34 cellular contexts compared by ENCODE assay signal in the genomic region with DNA sequence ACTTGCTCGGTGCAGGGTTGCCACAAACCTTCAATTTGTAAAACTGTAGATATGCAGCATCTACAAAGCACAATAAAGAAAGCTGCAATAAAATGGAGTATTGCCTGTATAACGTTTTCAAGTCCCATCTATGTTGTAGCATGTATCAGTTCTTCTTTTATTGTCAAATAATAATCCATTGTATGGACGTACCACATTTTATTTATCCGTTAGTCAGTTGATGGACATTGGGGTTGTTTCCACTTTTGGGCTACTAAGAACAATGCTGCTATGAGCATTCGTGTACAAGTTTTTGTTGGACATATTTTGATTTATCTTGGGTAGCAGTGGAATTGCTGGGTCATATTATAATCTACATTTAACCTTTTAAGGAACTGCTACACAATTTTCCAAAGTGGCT.
"Had no signal": no experiment of that assay in that cellular context is flagged by ENCODE, and none has a peak within 500 bp of the region (broad histone marks: within the 10 kb centered on the region; RNA-seq: fewer than 3 reads in every experiment).

No MANE protein-coding gene starts in this region.

- H3K36me3 ChIP-seq: MG63 had no signal

- H3K9me3 ChIP-seq: MG63 had no signal

- DNase-seq: Karpas-422, Kasumi-1, MG63, MM.1S, MV-4-11, NCI-H1048, NCI-H1092, NCI-H1092 treated with DMSO at 0.1 percent for 48 hours, NCI-H1105, NCI-H1105 treated with DMSO at 0.1 percent for 48 hours, NCI-H1417, NCI-H1417 treated with DMSO at 0.1 percent for 48 hours, NCI-H1436, NCI-H1436 treated with DMSO at 0.1 percent for 48 hours, NCI-H146, NCI-H1694, NCI-H1694 treated with DMSO at 0.1 percent for 48 hours, NCI-H187, NCI-H187 treated with DMSO at 0.1 percent for 48 hours, NCI-H1930, NCI-H2029, NCI-H2029 treated with DMSO at 0.1 percent for 48 hours, NCI-H2081, NCI-H2081 treated with DMSO at 0.1 percent for 48 hours, NCI-H2107, NCI-H2171, NCI-H2171 treated with DMSO at 0.1 percent for 48 hours, NCI-H2227 treated with DMSO at 0.1 percent for 48 hours, NCI-H226, NCI-H345, NCI-H446, NCI-H446 treated with DMSO at 0.1 percent for 48 hours, NCI-H510A, NCI-H510A treated with DMSO at 0.1 percent for 48 hours had no signal

- H3K4me3 ChIP-seq: MG63 had no signal
